Comparison of ENCODE assay signal across 8 cellular contexts in the genomic region with DNA sequence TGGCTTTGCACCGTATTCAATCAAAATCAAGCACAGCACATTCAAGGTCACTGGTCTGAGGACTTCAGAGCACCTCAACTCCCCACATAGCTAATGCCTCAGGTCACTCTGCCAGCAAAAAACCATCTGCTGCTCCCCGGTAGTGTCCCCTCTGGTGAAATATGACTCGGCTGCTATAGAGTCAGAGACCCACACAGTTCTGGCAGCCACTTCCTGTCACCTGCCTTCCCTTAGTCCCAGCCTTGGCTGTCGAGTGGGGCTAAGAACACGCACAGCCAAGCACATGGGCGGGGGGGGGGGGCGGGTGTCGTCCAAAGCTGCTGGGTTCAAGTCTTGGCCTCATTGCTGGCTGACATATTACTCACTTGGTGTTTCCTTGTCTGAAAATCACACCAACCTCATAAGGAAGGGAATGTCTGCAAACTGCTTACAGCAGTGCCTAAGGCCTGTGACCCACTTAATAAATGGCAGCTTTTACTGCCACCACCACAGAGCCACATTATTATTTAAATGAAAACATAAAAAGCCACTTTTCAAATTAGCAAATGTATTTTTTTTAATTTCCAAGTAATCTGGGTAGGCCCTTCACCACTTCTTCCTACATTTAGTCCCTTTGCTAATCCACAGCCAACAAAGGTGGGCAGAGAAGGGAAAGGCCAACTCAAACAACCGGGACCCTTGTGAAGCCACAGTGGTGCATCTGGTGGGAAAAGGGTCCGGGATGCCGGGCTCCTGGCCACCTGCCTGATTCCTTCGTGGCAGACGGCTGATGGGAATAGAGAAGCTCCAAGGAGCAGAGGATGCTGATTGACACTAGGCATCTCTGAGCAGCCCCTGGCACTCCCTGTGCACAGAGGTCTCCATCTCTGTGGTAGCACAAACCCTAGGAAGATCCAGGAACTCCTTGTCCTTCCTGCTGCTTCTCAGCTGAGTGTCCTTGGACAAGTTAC. TPM values are rescaled to one million over a fixed set of nuclear protein-coding genes. Genes with fewer than 3 reads are reported as not detected.
DNase-seq lines count a peak whose midpoint lies in the region; ATAC-seq, FAIRE-seq and TF ChIP-seq lines count a peak whose summit lies in the region.

No MANE protein-coding gene starts in this region.

- no peak for TF ChIP-seq EP300 in HepG2 (IDR thresholded peaks at IDR 0.05; ENCODE audit: low read depth in 2 of 2, low read length in 2 of 2)
- TF ChIP-seq EP300 in HepG2 (CRISPR knock-in tag; IDR thresholded peaks at IDR 0.05; ENCODE audit: borderline replicate concordance): no peak

- no peaks in the 10 kb centered on the region for H3K27me3 ChIP-seq in HepG2 (ENCODE audit: control insufficient read depth in 1 of 2, insufficient read depth in 2 of 2, low read length in 2 of 2)
- no peaks in the 10 kb centered on the region for H3K27me3 ChIP-seq in right lobe of liver

- peaks cover 69% of the 10 kb centered on the region for H3K36me3 Mint-ChIP-seq in T-helper 1 cell treated with Interleukin-12 subunit alpha and Interleukin-12 subunit beta and Interleukin-4 antibody, amounts not matched to agents 30 μg/mL and 1 μg/mL, for 36 hours (ENCODE audit: low read depth)
- H3K36me3 Mint-ChIP-seq in type B pancreatic cell: peaks cover 49% of the 10 kb centered on the region

- no TSS peak for BruUV-seq in HepG2 (replicated peaks; lab: Mats Ljungman, UMichigan)

- H3K27ac ChIP-seq in HepG2 (ENCODE audit: extremely low read length, insufficient read depth, low read length): no peak overlapping the region
- H3K27ac ChIP-seq in right lobe of liver: no peak overlapping the region

- H3K4me2 ChIP-seq in HepG2 (ENCODE audit: low read depth, low read length): no peak overlapping the region

- H2AFZ ChIP-seq in HepG2 (ENCODE audit: low read length): no peak overlapping the region

- POLR2A ChIA-PET in HepG2 (lab: Yijun Ruan, JAX): no interaction called here

- no peak overlapping the region for H3K4me3 ChIP-seq in HepG2 (replicated peaks in 1 of 3; ENCODE audit: insufficient read depth in 1 of 3, low read depth in 2 of 3, low read length in 3 of 3)
- no peak overlapping the region for H3K4me3 ChIP-seq in right lobe of liver

- no peak for TF ChIP-seq RAD21 in HepG2 (CRISPR knock-in tag; IDR thresholded peaks at IDR 0.05)

- no peak overlapping the region for H3K9ac ChIP-seq in HepG2 (ENCODE audit: insufficient read depth, low read depth, low read length)

- H4K20me1 ChIP-seq in HepG2 (ENCODE audit: insufficient read depth, low read length): no peaks in the 10 kb centered on the region

- H3K36me3 ChIP-seq in HepG2 (replicated peaks in 1 of 2; ENCODE audit: control insufficient read depth in 1 of 2, insufficient read depth in 2 of 2, low read length in 2 of 2) (peaks cover 40 to 95% of the 10 kb centered on the region in 2 experiments), right lobe of liver (peaks cover 5 to 22% (median 13%) of the 10 kb centered on the region in 4 donors)

- no peak for FAIRE-seq in HepG2 (lab: Jason Lieb, UNC)

- H3K9me3 Mint-ChIP-seq in T-helper 1 cell treated with Interleukin-12 subunit alpha and Interleukin-12 subunit beta and Interleukin-4 antibody, amounts not matched to agents 30 μg/mL and 1 μg/mL, for 36 hours: peaks cover 3% of the 10 kb centered on the region
- peaks cover 6% of the 10 kb centered on the region for H3K9me3 Mint-ChIP-seq in type B pancreatic cell

- 94% methylated on average over 9 of the region's 13 CpGs for WGBS in HepG2 (ENCODE audit: low lambda C conversion rate)
- 80% methylated on average over 12 of the region's 13 CpGs for WGBS in right lobe of liver (ENCODE audit: insufficient coverage, low coverage, low lambda C conversion rate, missing lambda C conversion rate)

- H3K9me3 ChIP-seq in HepG2 (ENCODE audit: low read length) (no peaks in the 10 kb centered on the region), right lobe of liver (no peaks in the 10 kb centered on the region)

- no peaks in the 10 kb centered on the region for H3K79me2 ChIP-seq in HepG2 (ENCODE audit: insufficient read depth, low read length)

- DNase-seq in HepG2 (ENCODE audit: low spot score): no peak
- no peak for DNase-seq in right lobe of liver
- no peak for DNase-seq in islet precursor cell
- DNase-seq in dermis blood vessel endothelial cell: no peak
- no peak for DNase-seq in type B pancreatic cell (ENCODE audit: extremely low spot score, unreplicated experiment)

- TF ChIP-seq CTCF in HepG2 (CRISPR knock-in tag; IDR thresholded peaks at IDR 0.05): no peak
- no peak for TF ChIP-seq CTCF in right lobe of liver (IDR thresholded peaks at IDR 0.05)
- no peak for TF ChIP-seq CTCF in type B pancreatic cell (conservative IDR thresholded peaks at IDR 0.05)

- in situ Hi-C loops in HepG2 (cut with HindIII; ENCODE audit: extremely low pct_ligation_motif_present, low pct_unique_long_range_greater_than_20kb): no loop called here

- CTCF ChIA-PET in HepG2 (lab: Yijun Ruan, JAX; ENCODE audit: low intra/inter-chr PET ratio, low total read pairs): no interaction called here

- peaks cover 23% of the 10 kb centered on the region for H3K4me1 Mint-ChIP-seq in T-helper 1 cell treated with Interleukin-12 subunit alpha and Interleukin-12 subunit beta and Interleukin-4 antibody, amounts not matched to agents 30 μg/mL and 1 μg/mL, for 36 hours (ENCODE audit: low read depth)
- no peaks in the 10 kb centered on the region for H3K4me1 Mint-ChIP-seq in type B pancreatic cell (ENCODE audit: unreplicated experiment)

- no peaks in the 10 kb centered on the region for H3K27me3 Mint-ChIP-seq in T-helper 1 cell treated with Interleukin-12 subunit alpha and Interleukin-12 subunit beta and Interleukin-4 antibody, amounts not matched to agents 30 μg/mL and 1 μg/mL, for 36 hours (ENCODE audit: low read depth)
- H3K27me3 Mint-ChIP-seq in type B pancreatic cell: no peaks in the 10 kb centered on the region

- intact Hi-C loops in HepG2 (cut with micrococcal nuclease; ENCODE audit: unreplicated experiment) (no loop called here), right lobe of liver (cut with DNase I) (no loop called here)

- no peak overlapping the region for H3K4me3 Mint-ChIP-seq in T-helper 1 cell treated with Interleukin-12 subunit alpha and Interleukin-12 subunit beta and Interleukin-4 antibody, amounts not matched to agents 30 μg/mL and 1 μg/mL, for 36 hours
- H3K4me3 Mint-ChIP-seq in type B pancreatic cell: no peak overlapping the region

- ATAC-seq in HepG2 (no peak), right lobe of liver (no peak), esophagus mucosa (peak; percentile 27), SK-N-SH treated with all-trans-retinoic acid at 6 μM for 48 hours (no peak)

- no peaks in the 10 kb centered on the region for H3K4me1 ChIP-seq in HepG2 (ENCODE audit: insufficient read depth, low read length)
- H3K4me1 ChIP-seq in right lobe of liver: peaks cover 0 to 20% (median 9%) of the 10 kb centered on the region in 4 donors

- peak overlapping the region; percentile 42 for H3K27ac Mint-ChIP-seq in T-helper 1 cell treated with Interleukin-12 subunit alpha and Interleukin-12 subunit beta and Interleukin-4 antibody, amounts not matched to agents 30 μg/mL and 1 μg/mL, for 36 hours
- no peak overlapping the region for H3K27ac Mint-ChIP-seq in type B pancreatic cell

- no peak for TF ChIP-seq POLR2A in HepG2 (IDR thresholded peaks at IDR 0.05; ENCODE audit: insufficient read depth in 1 of 2, low read depth in 2 of 2, low read length in 2 of 2)
- TF ChIP-seq POLR2A in right lobe of liver (IDR thresholded peaks at IDR 0.05): no peak

RNA-seq across cellular contexts. Expression of gene POLR1A, which starts 37.3 kb away (rescaled TPM):
- total RNA-seq in HepG2 (2016; rRNA removed; fragmentation: Illumina TruSeq; extraction: Trizol) (39.9 and 61.1 TPM in 2 replicates), right lobe of liver (10 to 100 TPM; 12.5 to 19.7 (median 14.4) TPM), esophagus mucosa (27.5 TPM), dermis blood vessel endothelial cell (13.6 and 26.2 TPM in 2 replicates), type B pancreatic cell (ENCODE audit: low replicate concordance) (54.9 and 57.6 TPM in 2 replicates)
- total RNA-seq in HepG2 (2016; cell fraction: cytosol; rRNA removed; fragmentation: Illumina TruSeq; extraction: Trizol; ENCODE audit: low read depth): 4.1 and 4.4 TPM in 2 replicates
- 41.0 and 46.9 TPM in 2 replicates for total RNA-seq in HepG2 (2016; cell fraction: insoluble cytoplasmic fraction; rRNA removed; fragmentation: Illumina TruSeq; extraction: Trizol)
- 11.5 and 14.0 TPM in 2 replicates for total RNA-seq in HepG2 (2016; cell fraction: membrane; rRNA removed; fragmentation: Illumina TruSeq; extraction: Trizol)
- 44.7 and 47.5 TPM in 2 replicates for total RNA-seq in HepG2 (2016; cell fraction: nucleus; rRNA removed; fragmentation: Illumina TruSeq; extraction: Trizol)
- 6.5 and 7.2 TPM in 2 replicates for polyA plus RNA-seq in HepG2 (2011; rRNA removed)
- polyA plus RNA-seq in HepG2 (2011; cell fraction: cytosol; rRNA removed): 4.2 and 4.6 TPM in 2 replicates
- polyA plus RNA-seq in HepG2 (2011; cell fraction: nucleus; rRNA removed): 13.7 and 16.1 TPM in 2 replicates
- 13.5 and 22.6 TPM in 2 replicates for polyA plus RNA-seq in HepG2 (2012)
- polyA plus RNA-seq in HepG2 (2016; cell fraction: cytosol; fragmentation: Illumina TruSeq; extraction: Trizol; ENCODE audit: low read depth): 1.0 TPM in 2 replicates
- polyA plus RNA-seq in HepG2 (2016; cell fraction: insoluble cytoplasmic fraction; fragmentation: Illumina TruSeq; extraction: Trizol; ENCODE audit: low read depth): 14.6 and 20.3 TPM in 2 replicates
- 2.5 and 3.0 TPM in 2 replicates for polyA plus RNA-seq in HepG2 (2016; cell fraction: membrane; fragmentation: Illumina TruSeq; extraction: Trizol; ENCODE audit: low read depth)
- polyA plus RNA-seq in HepG2 (2016; cell fraction: nucleus; fragmentation: Illumina TruSeq; extraction: Trizol; ENCODE audit: insufficient read depth, low read depth): 26.2 and 30.4 TPM in 2 replicates
- polyA minus RNA-seq in HepG2 (2011; rRNA and poly(A)+ RNA removed; ENCODE audit: low replicate concordance): 21.9 and 31.1 TPM in 2 replicates
- 18.7 and 22.5 TPM in 2 replicates for polyA minus RNA-seq in HepG2 (2011; cell fraction: cytosol; rRNA and poly(A)+ RNA removed)
- 50.6 and 72.4 TPM in 2 replicates for polyA minus RNA-seq in HepG2 (2011; cell fraction: nucleus; rRNA and poly(A)+ RNA removed)

RNA-seq across cellular contexts. Expression of gene PTCD3, which starts 37.7 kb away (rescaled TPM):
- total RNA-seq in HepG2 (2016; rRNA removed; fragmentation: Illumina TruSeq; extraction: Trizol): 309 and 342 TPM in 2 replicates
- 71.6 and 79.2 TPM in 2 replicates for total RNA-seq in HepG2 (2016; cell fraction: cytosol; rRNA removed; fragmentation: Illumina TruSeq; extraction: Trizol; ENCODE audit: low read depth)
- total RNA-seq in HepG2 (2016; cell fraction: insoluble cytoplasmic fraction; rRNA removed; fragmentation: Illumina TruSeq; extraction: Trizol): 310 TPM in 2 replicates
- total RNA-seq in HepG2 (2016; cell fraction: membrane; rRNA removed; fragmentation: Illumina TruSeq; extraction: Trizol): 58.3 and 77.0 TPM in 2 replicates
- total RNA-seq in HepG2 (2016; cell fraction: nucleus; rRNA removed; fragmentation: Illumina TruSeq; extraction: Trizol): 445 and 480 TPM in 2 replicates
- 98.5 and 124 TPM in 2 replicates for polyA plus RNA-seq in HepG2 (2011; rRNA removed)
- polyA plus RNA-seq in HepG2 (2011; cell fraction: cytosol; rRNA removed): 24.5 and 34.9 TPM in 2 replicates
- polyA plus RNA-seq in HepG2 (2011; cell fraction: nucleus; rRNA removed): 236 and 278 TPM in 2 replicates
- polyA plus RNA-seq in HepG2 (2012): 66.3 and 99.3 TPM in 2 replicates
- polyA plus RNA-seq in HepG2 (2016; cell fraction: cytosol; fragmentation: Illumina TruSeq; extraction: Trizol; ENCODE audit: low read depth): 8.5 and 10.5 TPM in 2 replicates
- 166 and 170 TPM in 2 replicates for polyA plus RNA-seq in HepG2 (2016; cell fraction: insoluble cytoplasmic fraction; fragmentation: Illumina TruSeq; extraction: Trizol; ENCODE audit: low read depth)
- polyA plus RNA-seq in HepG2 (2016; cell fraction: membrane; fragmentation: Illumina TruSeq; extraction: Trizol; ENCODE audit: low read depth): 10.8 and 14.6 TPM in 2 replicates
- 350 and 370 TPM in 2 replicates for polyA plus RNA-seq in HepG2 (2016; cell fraction: nucleus; fragmentation: Illumina TruSeq; extraction: Trizol; ENCODE audit: insufficient read depth, low read depth)
- polyA minus RNA-seq in HepG2 (2011; rRNA and poly(A)+ RNA removed; ENCODE audit: low replicate concordance): 87.7 and 177 TPM in 2 replicates
- polyA minus RNA-seq in HepG2 (2011; cell fraction: cytosol; rRNA and poly(A)+ RNA removed): 91.6 and 159 TPM in 2 replicates
- 941 and 2,119 TPM in 2 replicates for polyA minus RNA-seq in HepG2 (2011; cell fraction: nucleus; rRNA and poly(A)+ RNA removed)
- 10 to 100 TPM; 47.6 to 68.2 (median 56.1) TPM for total RNA-seq in right lobe of liver
- 40.6 TPM for total RNA-seq in esophagus mucosa
- 82.2 and 93.4 TPM in 2 replicates for total RNA-seq in dermis blood vessel endothelial cell
- 116 and 155 TPM in 2 replicates for total RNA-seq in type B pancreatic cell (ENCODE audit: low replicate concordance)
